13 cellular contexts compared by ENCODE assay signal in genomic region chr18:28065031-28065792, GRCh38.
A peak's percentile ranks its signal among the peaks of the same experiment; 100 is the strongest.
DNase-seq lines count a peak whose midpoint lies in the region; ATAC-seq lines count a peak whose summit lies in the region.
"Had no signal": no experiment of that assay in that cellular context is flagged by ENCODE, and none has a peak within 500 bp of the region (broad histone marks: within the 10 kb centered on the region; RNA-seq: fewer than 3 reads in every experiment).

No MANE protein-coding gene starts in this region.

- no peaks in the 10 kb centered on the region for H3K36me3 ChIP-seq in HUES48 (ENCODE audit: control insufficient read depth, insufficient read depth, low read length)
- peaks cover 16% of the 10 kb centered on the region for H3K36me3 ChIP-seq in mesodermal cell (ENCODE audit: control insufficient read depth, insufficient read depth, low read length)
- H3K36me3 ChIP-seq: neutrophil, uterus had no signal

- no peak for ATAC-seq in GM18867 (IDR thresholded peaks at IDR 0.05; ENCODE audit: unreplicated experiment)

- H3K9me3 ChIP-seq in HUES48 (ENCODE audit: control insufficient read depth, insufficient read depth, low read length) (no peaks in the 10 kb centered on the region), mesodermal cell (ENCODE audit: control insufficient read depth, low read length) (no peaks in the 10 kb centered on the region)
- H3K9me3 ChIP-seq: neutrophil, uterus had no signal

- no peak overlapping the region; the same call in 1 of the 2 replicates for H3K9ac ChIP-seq in HUES48 (ENCODE audit: low read depth, low read length)

- H3K27ac ChIP-seq in HUES48 (ENCODE audit: low read depth, low read length) = peak overlapping the region; percentile 92
- peak overlapping the region; percentile 97 for H3K27ac ChIP-seq in mesodermal cell (ENCODE audit: low read depth, low read length, severe bottlenecking)
- H3K27ac ChIP-seq: neutrophil, uterus had no signal

- peaks cover 34% of the 10 kb centered on the region for H3K4me1 ChIP-seq in HUES48 (ENCODE audit: control insufficient read depth, insufficient read depth, low read length)
- H3K4me1 ChIP-seq in mesodermal cell (ENCODE audit: control insufficient read depth, insufficient read depth, low read length, poor library complexity, severe bottlenecking) = peaks cover 32% of the 10 kb centered on the region
- H3K4me1 ChIP-seq: uterus had no signal

- DNase-seq in COLO829 (ENCODE audit: low spot score) = peak; percentile 76
- peak; percentile 68 for DNase-seq in dedifferentiated amniotic fluid mesenchymal stem cell (ENCODE audit: extremely low spot score)
- no peak for DNase-seq in NCI-H1436 (lab: John Stamatoyannopoulos, UW)
- DNase-seq in stimulated activated CD4-positive, alpha-beta T cell treated with anti-CD3 and anti-CD28 coated beads, Interleukin-2, amount 100 ng/mL, for 48 hours = no peak
- no peak for DNase-seq in SKM-1 treated with dmso at 0.1 percent for 144 hours (lab: John Stamatoyannopoulos, UW; ENCODE audit: unreplicated experiment)
- DNase-seq: cerebellar nuclear complex, GOT3, hypothalamus, uterus had no signal

- H3K4me3 ChIP-seq in HUES48 (ENCODE audit: low read depth, low read length) (no peak overlapping the region), mesodermal cell (ENCODE audit: extremely low read depth, insufficient read depth, low read length, poor library complexity, severe bottlenecking) (no peak overlapping the region)
- H3K4me3 ChIP-seq: uterus had no signal

- 0% methylated on average over 1 of the region's 4 CpGs; no CpG with 5 or more reads in 1 of the 2 experiments for WGBS in mesodermal cell (ENCODE audit: insufficient coverage in 2 of 2), 2 experiments

- H3K27me3 ChIP-seq in HUES48 (ENCODE audit: control insufficient read depth, insufficient read depth, low read length) = no peaks in the 10 kb centered on the region
- H3K27me3 ChIP-seq: neutrophil, uterus had no signal

Comparison
In these comparisons a context has a peak if more than half of its experiments do, and no peak if none do; other contexts are left out.
1. DNase-seq: peak in COLO829 (single experiment) and dedifferentiated amniotic fluid mesenchymal stem cell (single experiment); none in NCI-H1436 (single experiment), stimulated activated CD4-positive, alpha-beta T cell treated with anti-CD3 and anti-CD28 coated beads, Interleukin-2, amount 100 ng/mL, for 48 hours (0 of 2) and SKM-1 treated with dmso at 0.1 percent for 144 hours (single experiment).